In the genomic region with DNA sequence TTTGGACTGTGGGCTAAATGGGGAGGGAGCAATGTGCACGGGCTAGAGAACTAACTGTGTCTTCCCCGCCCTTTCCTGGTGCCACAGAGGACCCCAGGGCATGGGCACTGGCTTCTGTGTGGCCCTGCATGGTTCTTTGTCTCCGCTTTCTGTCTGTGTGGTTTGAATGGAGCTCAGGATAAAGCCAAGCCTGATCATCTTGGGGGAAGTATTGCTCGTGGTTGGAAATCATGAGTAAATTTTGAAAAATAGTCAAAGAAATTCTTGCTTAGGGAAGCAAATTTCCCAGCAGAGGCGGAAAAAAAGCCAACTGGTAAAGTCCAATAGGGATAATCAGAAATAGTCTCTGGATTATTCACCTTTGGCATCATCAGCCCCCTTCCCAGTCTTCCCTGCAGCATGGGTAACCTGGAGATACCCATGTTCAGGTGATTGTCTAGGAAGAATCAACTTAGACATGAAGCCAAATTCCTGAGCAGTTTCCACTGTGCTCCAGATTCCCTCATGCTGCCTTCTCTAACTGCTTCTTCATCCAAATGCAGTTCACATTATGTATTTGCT, we compare ENCODE assay signal across 17 cellular contexts. TPM values are rescaled to one million over a fixed set of nuclear protein-coding genes. Genes with fewer than 3 reads are reported as not detected.
DNase-seq lines count a peak whose midpoint lies in the region; ATAC-seq, FAIRE-seq and TF ChIP-seq lines count a peak whose summit lies in the region.
"Had no signal": no experiment of that assay in that cellular context is flagged by ENCODE, and none has a peak within 500 bp of the region (broad histone marks: within the 10 kb centered on the region; RNA-seq: fewer than 3 reads in every experiment).

No MANE protein-coding gene starts in this region.

- no peak overlapping the region for H3K4me3 ChIP-seq in HepG2 (replicated peaks in 1 of 3; ENCODE audit: insufficient read depth in 1 of 3, low read depth in 2 of 3, low read length in 3 of 3)
- H3K4me3 ChIP-seq in right lobe of liver: no peak overlapping the region
- no peak overlapping the region for H3K4me3 ChIP-seq in neural progenitor cell
- no peak overlapping the region for H3K4me3 ChIP-seq in uterus
- no peak overlapping the region for H3K4me3 ChIP-seq in MM.1S (ENCODE audit: low read length)
- H3K4me3 ChIP-seq: upper lobe of left lung had no signal

- no TSS peak for BruUV-seq in HepG2 (replicated peaks; lab: Mats Ljungman, UMichigan)

- no peak overlapping the region for H3K4me2 ChIP-seq in HepG2 (ENCODE audit: low read depth, low read length)
- peak overlapping the region; percentile 14 for H3K4me2 ChIP-seq in neural progenitor cell
- H3K4me2 ChIP-seq in MM.1S (ENCODE audit: low read depth, low read length): no peak overlapping the region

- intact Hi-C loops in HepG2 (cut with micrococcal nuclease; ENCODE audit: unreplicated experiment): no loop called here
- intact Hi-C loops in right lobe of liver (cut with DNase I): no loop called here
- intact Hi-C loops in uterus (cut with DNase I; ENCODE audit: low total_unique reads): no loop called here
- intact Hi-C loops in CD4-positive, alpha-beta T cell (cut with DNase I, micrococcal nuclease): loop anchor here in 1 of 2 experiments (5.0 kb wide), 1 partner anchor 64 kb away; no protein-coding TSS in a partner anchor

- no peaks in the 10 kb centered on the region for H3K36me3 ChIP-seq in HepG2 (replicated peaks in 1 of 2; ENCODE audit: control insufficient read depth in 1 of 2, insufficient read depth in 2 of 2, low read length in 2 of 2)
- no peaks in the 10 kb centered on the region for H3K36me3 ChIP-seq in right lobe of liver
- H3K36me3 ChIP-seq in neural progenitor cell: no peaks in the 10 kb centered on the region
- no peaks in the 10 kb centered on the region for H3K36me3 ChIP-seq in uterus
- H3K36me3 ChIP-seq in MM.1S (replicated peaks; ENCODE audit: insufficient read depth, low read length): no peaks in the 10 kb centered on the region
- H3K36me3 ChIP-seq: upper lobe of left lung had no signal

- no peak overlapping the region for H3K4me3 Mint-ChIP-seq in neural progenitor cell
- no peak overlapping the region for H3K4me3 Mint-ChIP-seq in CD4-positive, alpha-beta T cell
- H3K4me3 Mint-ChIP-seq: activated B cell treated with CpG ODN at 0.5 μM for 24 hours; activated CD8-positive, alpha-beta T cell treated with anti-CD3 and anti-CD28 coated beads for 36 hours; immature natural killer cell had no signal

- H3F3A ChIP-seq in neural progenitor cell (ENCODE audit: low read depth) (peaks cover 30% of the 10 kb centered on the region), MM.1S (ENCODE audit: insufficient read depth, low read length) (no peaks in the 10 kb centered on the region)

- no peaks in the 10 kb centered on the region for H3K79me2 ChIP-seq in HepG2 (ENCODE audit: insufficient read depth, low read length)
- no peaks in the 10 kb centered on the region for H3K79me2 ChIP-seq in neural progenitor cell (ENCODE audit: low read depth)
- no peaks in the 10 kb centered on the region for H3K79me2 ChIP-seq in MM.1S (ENCODE audit: low read length)

- no peaks in the 10 kb centered on the region for H3K9me3 ChIP-seq in HepG2 (ENCODE audit: low read length)
- H3K9me3 ChIP-seq in right lobe of liver: no peaks in the 10 kb centered on the region
- no peaks in the 10 kb centered on the region for H3K9me3 ChIP-seq in neural progenitor cell (ENCODE audit: low read depth)
- no peaks in the 10 kb centered on the region for H3K9me3 ChIP-seq in uterus
- H3K9me3 ChIP-seq in CD4-positive, alpha-beta T cell (ENCODE audit: control insufficient read depth, low read length): no peaks in the 10 kb centered on the region
- no peaks in the 10 kb centered on the region for H3K9me3 ChIP-seq in MM.1S (replicated peaks; ENCODE audit: insufficient read depth, low read length)
- H3K9me3 ChIP-seq: upper lobe of left lung had no signal

- peaks cover 9% of the 10 kb centered on the region for H3K9me3 Mint-ChIP-seq in neural progenitor cell
- no peaks in the 10 kb centered on the region for H3K9me3 Mint-ChIP-seq in CD4-positive, alpha-beta T cell
- H3K9me3 Mint-ChIP-seq: activated CD8-positive, alpha-beta T cell treated with anti-CD3 and anti-CD28 coated beads for 36 hours; immature natural killer cell had no signal

- H3K27ac Mint-ChIP-seq in neural progenitor cell: peak overlapping the region; percentile 72
- no peak overlapping the region for H3K27ac Mint-ChIP-seq in CD4-positive, alpha-beta T cell
- H3K27ac Mint-ChIP-seq: activated B cell treated with CpG ODN at 0.5 μM for 24 hours; activated CD8-positive, alpha-beta T cell treated with anti-CD3 and anti-CD28 coated beads for 36 hours; immature natural killer cell had no signal

- TF ChIP-seq CTCF in HepG2 (CRISPR knock-in tag; IDR thresholded peaks at IDR 0.05): no peak
- no peak for TF ChIP-seq CTCF in right lobe of liver (IDR thresholded peaks at IDR 0.05)
- TF ChIP-seq CTCF in neural progenitor cell (IDR thresholded peaks at IDR 0.05): no peak
- no peak for TF ChIP-seq CTCF in uterus (IDR thresholded peaks at IDR 0.05)
- no peak for TF ChIP-seq CTCF in CD4-positive, alpha-beta T cell (IDR thresholded peaks at IDR 0.05)
- TF ChIP-seq CTCF in MM.1S (IDR thresholded peaks at IDR 0.05; ENCODE audit: low read length): no peak

- H2AFZ ChIP-seq in HepG2 (ENCODE audit: low read length): no peak overlapping the region
- H2AFZ ChIP-seq in neural progenitor cell (replicated peaks): no peak overlapping the region
- H2AFZ ChIP-seq in MM.1S (ENCODE audit: low read length): no peak overlapping the region

- no peak for ATAC-seq in HepG2
- no peak for ATAC-seq in right lobe of liver
- ATAC-seq in CD4-positive, alpha-beta T cell (ENCODE audit: poor library complexity): no peak
- ATAC-seq in GM18861 (IDR thresholded peaks at IDR 0.05; ENCODE audit: unreplicated experiment): no peak

- H3K4me1 Mint-ChIP-seq in neural progenitor cell: peaks cover 45% of the 10 kb centered on the region
- H3K4me1 Mint-ChIP-seq in CD4-positive, alpha-beta T cell (ENCODE audit: low read depth): peaks cover 4% of the 10 kb centered on the region
- H3K4me1 Mint-ChIP-seq: immature natural killer cell had no signal

- no peak for TF ChIP-seq EP300 in HepG2 (IDR thresholded peaks at IDR 0.05; ENCODE audit: low read depth in 2 of 2, low read length in 2 of 2)
- no peak for TF ChIP-seq EP300 in HepG2 (CRISPR knock-in tag; IDR thresholded peaks at IDR 0.05; ENCODE audit: borderline replicate concordance)

- H3K4me1 ChIP-seq in HepG2 (ENCODE audit: insufficient read depth, low read length) (peaks cover 24% of the 10 kb centered on the region), right lobe of liver (no peaks in the 10 kb centered on the region), neural progenitor cell (peaks cover 41% of the 10 kb centered on the region), uterus (no peaks in the 10 kb centered on the region), MM.1S (ENCODE audit: low read length) (no peaks in the 10 kb centered on the region)
- H3K4me1 ChIP-seq: upper lobe of left lung had no signal

- DNase-seq in HepG2 (ENCODE audit: low spot score) (no peak), right lobe of liver (no peak), epidermal melanocyte (ENCODE audit: insufficient read length, low spot score) (peak; percentile 45), neural progenitor cell (ENCODE audit: low spot score) (no peak), uterus (no peak), MM.1S (no peak)
- DNase-seq in CD4-positive, alpha-beta T cell: no peak
- DNase-seq: activated B cell treated with CpG ODN at 0.5 μM for 24 hours, caudate nucleus, dermis blood vessel endothelial cell, immature natural killer cell, NCI-H1436 treated with DMSO at 0.1 percent for 48 hours, T1000, upper lobe of left lung had no signal

- POLR2A ChIA-PET in HepG2 (lab: Yijun Ruan, JAX): no interaction called here
- POLR2A ChIA-PET in CD4-positive, alpha-beta T cell (lab: Charles Lee): no interaction called here

- no peaks in the 10 kb centered on the region for H3K9me2 ChIP-seq in MM.1S (replicated peaks; ENCODE audit: insufficient read depth, low read length)

- H3K36me3 Mint-ChIP-seq in neural progenitor cell: peaks cover 4% of the 10 kb centered on the region
- H3K36me3 Mint-ChIP-seq in CD4-positive, alpha-beta T cell (ENCODE audit: low read depth): no peaks in the 10 kb centered on the region
- H3K36me3 Mint-ChIP-seq: immature natural killer cell had no signal

- no peak overlapping the region for H3K27ac ChIP-seq in HepG2 (ENCODE audit: extremely low read length, insufficient read depth, low read length)
- H3K27ac ChIP-seq in right lobe of liver: no peak overlapping the region
- H3K27ac ChIP-seq in neural progenitor cell: no peak overlapping the region
- H3K27ac ChIP-seq in uterus: peak overlapping the region; percentile 27 to 58
- no peak overlapping the region for H3K27ac ChIP-seq in CD4-positive, alpha-beta T cell (ENCODE audit: low read depth, low read length)
- H3K27ac ChIP-seq in MM.1S (ENCODE audit: low read length): no peak overlapping the region
- H3K27ac ChIP-seq: upper lobe of left lung had no signal

- no peak overlapping the region for H3K9ac ChIP-seq in HepG2 (ENCODE audit: insufficient read depth, low read depth, low read length)
- no peak overlapping the region for H3K9ac ChIP-seq in neural progenitor cell
- no peak overlapping the region for H3K9ac ChIP-seq in MM.1S (ENCODE audit: low read length)

- CTCF ChIA-PET in HepG2 (lab: Yijun Ruan, JAX; ENCODE audit: low intra/inter-chr PET ratio, low total read pairs): no interaction called here
- CTCF ChIA-PET in CD4-positive, alpha-beta T cell (lab: Charles Lee): no interaction called here

- 12% methylated on average over 5 of the region's 5 CpGs for WGBS in HepG2 (ENCODE audit: low lambda C conversion rate)
- 67% methylated on average over 5 of the region's 5 CpGs for WGBS in right lobe of liver (ENCODE audit: insufficient coverage, low coverage, low lambda C conversion rate, missing lambda C conversion rate)

- H3K27me3 Mint-ChIP-seq in neural progenitor cell (ENCODE audit: insufficient read depth, low read depth): peaks cover 17% of the 10 kb centered on the region
- no peaks in the 10 kb centered on the region for H3K27me3 Mint-ChIP-seq in CD4-positive, alpha-beta T cell
- H3K27me3 Mint-ChIP-seq: activated B cell treated with CpG ODN at 0.5 μM for 24 hours; activated CD8-positive, alpha-beta T cell treated with anti-CD3 and anti-CD28 coated beads for 36 hours had no signal

- H4K20me1 ChIP-seq in HepG2 (ENCODE audit: insufficient read depth, low read length) (no peaks in the 10 kb centered on the region), neural progenitor cell (ENCODE audit: low read depth) (no peaks in the 10 kb centered on the region), MM.1S (ENCODE audit: insufficient read depth, low read length) (no peaks in the 10 kb centered on the region)

- TF ChIP-seq POLR2A in HepG2 (IDR thresholded peaks at IDR 0.05; ENCODE audit: insufficient read depth in 1 of 2, low read depth in 2 of 2, low read length in 2 of 2): no peak
- TF ChIP-seq POLR2A in right lobe of liver (IDR thresholded peaks at IDR 0.05): no peak
- no peak for TF ChIP-seq POLR2A in uterus (IDR thresholded peaks at IDR 0.05)

- in situ Hi-C loops in HepG2 (cut with HindIII; ENCODE audit: extremely low pct_ligation_motif_present, low pct_unique_long_range_greater_than_20kb): no loop called here

- no peak for FAIRE-seq in HepG2 (lab: Jason Lieb, UNC)
- FAIRE-seq: D721Med had no signal

- peaks cover 0 to 13% of the 10 kb centered on the region in 2 experiments; a peak in 3 of 5 replicates for H3K27me3 ChIP-seq in HepG2 (ENCODE audit: control insufficient read depth in 1 of 2, insufficient read depth in 2 of 2, low read length in 2 of 2)
- H3K27me3 ChIP-seq in right lobe of liver: no peaks in the 10 kb centered on the region
- no peaks in the 10 kb centered on the region for H3K27me3 ChIP-seq in neural progenitor cell
- H3K27me3 ChIP-seq in uterus: no peaks in the 10 kb centered on the region
- H3K27me3 ChIP-seq in CD4-positive, alpha-beta T cell (ENCODE audit: control insufficient read depth, insufficient read depth, low read length): no peaks in the 10 kb centered on the region
- H3K27me3 ChIP-seq in MM.1S (replicated peaks; ENCODE audit: insufficient read depth, low read length): no peaks in the 10 kb centered on the region
- H3K27me3 ChIP-seq: upper lobe of left lung had no signal

- no peak for TF ChIP-seq RAD21 in HepG2 (CRISPR knock-in tag; IDR thresholded peaks at IDR 0.05)

RNA-seq across cellular contexts. Expression of a gene that starts 55.4 kb away (rescaled TPM):
- 60.5 and 62.4 TPM in 2 replicates for total RNA-seq in HepG2 (2016; rRNA removed; fragmentation: Illumina TruSeq; extraction: Trizol)
- 11.1 and 11.7 TPM in 2 replicates for total RNA-seq in HepG2 (2016; cell fraction: cytosol; rRNA removed; fragmentation: Illumina TruSeq; extraction: Trizol; ENCODE audit: low read depth)
- total RNA-seq in HepG2 (2016; cell fraction: insoluble cytoplasmic fraction; rRNA removed; fragmentation: Illumina TruSeq; extraction: Trizol): 62.2 and 63.0 TPM in 2 replicates
- total RNA-seq in HepG2 (2016; cell fraction: membrane; rRNA removed; fragmentation: Illumina TruSeq; extraction: Trizol): 35.0 and 37.6 TPM in 2 replicates
- 29.3 and 33.3 TPM in 2 replicates for total RNA-seq in HepG2 (2016; cell fraction: nucleus; rRNA removed; fragmentation: Illumina TruSeq; extraction: Trizol)
- polyA plus RNA-seq in HepG2 (2011; rRNA removed): 26.0 and 28.4 TPM in 2 replicates
- polyA plus RNA-seq in HepG2 (2011; cell fraction: cytosol; rRNA removed): 28.8 and 31.3 TPM in 2 replicates
- 9.3 and 9.9 TPM in 2 replicates for polyA plus RNA-seq in HepG2 (2011; cell fraction: nucleus; rRNA removed)
- polyA plus RNA-seq in HepG2 (2012): 40.7 and 43.6 TPM in 2 replicates
- polyA plus RNA-seq in HepG2 (2016; cell fraction: cytosol; fragmentation: Illumina TruSeq; extraction: Trizol; ENCODE audit: low read depth): 9.6 and 9.9 TPM in 2 replicates
- polyA plus RNA-seq in HepG2 (2016; cell fraction: insoluble cytoplasmic fraction; fragmentation: Illumina TruSeq; extraction: Trizol; ENCODE audit: low read depth): 85.1 and 85.2 TPM in 2 replicates
- polyA plus RNA-seq in HepG2 (2016; cell fraction: membrane; fragmentation: Illumina TruSeq; extraction: Trizol; ENCODE audit: low read depth): 27.9 and 30.4 TPM in 2 replicates
- 55.9 and 56.3 TPM in 2 replicates for polyA plus RNA-seq in HepG2 (2016; cell fraction: nucleus; fragmentation: Illumina TruSeq; extraction: Trizol; ENCODE audit: insufficient read depth, low read depth)
- polyA minus RNA-seq in HepG2 (2011; rRNA and poly(A)+ RNA removed; ENCODE audit: low replicate concordance): 7.2 and 10.5 TPM in 2 replicates
- polyA minus RNA-seq in HepG2 (2011; cell fraction: cytosol; rRNA and poly(A)+ RNA removed): 18.7 and 19.4 TPM in 2 replicates
- polyA minus RNA-seq in HepG2 (2011; cell fraction: nucleus; rRNA and poly(A)+ RNA removed): 8.4 and 9.0 TPM in 2 replicates
- total RNA-seq in right lobe of liver: 10 to 100 TPM in 4 of 6 experiments, 1 to 10 TPM in 2; 8.2 to 17.1 (median 10.9) TPM
- 73.9 and 88.1 TPM in 2 replicates for total RNA-seq in neural progenitor cell (ENCODE audit: low replicate concordance)
- 10 to 100 TPM; 33.9 to 55.4 (median 49.0) TPM for total RNA-seq in uterus
- 1 to 10 TPM; 5.8 to 6.1 TPM for total RNA-seq in CD4-positive, alpha-beta T cell

Comparison
In these comparisons a context has a peak if more than half of its experiments do, and no peak if none do; other contexts are left out.
1. H3K27ac ChIP-seq: peak in uterus (2 of 2); none in HepG2 (single experiment), right lobe of liver (0 of 3), neural progenitor cell (single experiment), CD4-positive, alpha-beta T cell (single experiment) and MM.1S (single experiment).